Comparison of ENCODE assay signal across 9 cellular contexts in the genomic region with DNA sequence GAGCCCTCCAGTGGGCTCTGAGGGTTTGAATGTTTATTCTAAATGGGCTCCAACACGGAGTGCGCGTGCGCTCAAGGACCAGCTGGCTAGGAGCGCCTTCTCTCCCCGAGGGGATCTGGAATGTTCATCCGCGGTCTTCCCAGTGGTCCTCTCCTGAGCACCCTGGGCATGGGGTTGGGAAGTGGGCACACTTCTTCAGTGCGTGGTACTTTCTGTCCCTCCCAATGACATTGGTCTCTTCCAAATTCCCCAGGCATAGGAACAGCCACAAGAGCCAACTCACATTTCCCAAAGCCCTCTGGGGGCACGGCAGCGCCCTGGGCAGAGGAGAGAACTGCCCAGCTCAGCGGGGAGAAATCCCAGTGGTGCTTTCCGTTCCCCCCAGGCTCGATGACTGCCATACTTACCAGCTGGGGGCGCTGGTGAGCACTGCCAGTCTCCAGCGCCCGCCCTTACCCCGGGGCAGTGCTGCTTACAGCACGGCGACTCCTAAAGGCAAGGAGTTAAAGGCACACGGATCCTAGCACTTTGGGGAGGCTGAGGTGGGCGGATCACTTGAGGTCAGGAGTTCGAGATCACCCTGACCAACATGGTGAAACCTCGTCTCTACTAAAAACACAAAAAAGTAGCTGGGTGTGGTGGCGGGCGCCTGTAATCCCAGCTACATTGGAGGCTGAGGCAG. TPM values are rescaled to one million over a fixed set of nuclear protein-coding genes. Genes with fewer than 3 reads are reported as not detected.
DNase-seq lines count a peak whose midpoint lies in the region; ATAC-seq and TF ChIP-seq lines count a peak whose summit lies in the region.
"Had no signal": no experiment of that assay in that cellular context is flagged by ENCODE, and none has a peak within 500 bp of the region (broad histone marks: within the 10 kb centered on the region; RNA-seq: fewer than 3 reads in every experiment).

No MANE protein-coding gene starts in this region.

- peak overlapping the region; percentile 23 to 37 (median 34) for H3K4me3 ChIP-seq in esophagus muscularis mucosa
- H3K4me3 ChIP-seq in muscle layer of colon (ENCODE audit: low read depth in 1 of 2, low read length in 2 of 2) = peak overlapping the region; percentile 42 to 59

- peaks cover 0 to 73% (median 0%) of the 10 kb centered on the region in 4 donors for H3K27me3 ChIP-seq in esophagus muscularis mucosa
- no peaks in the 10 kb centered on the region for H3K27me3 ChIP-seq in muscle layer of colon (ENCODE audit: control insufficient read depth in 1 of 2, insufficient read depth in 2 of 2, low read length in 2 of 2)

- 32% methylated on average over 8 of the region's 26 CpGs for WGBS in esophagus muscularis mucosa

- TF ChIP-seq POLR2A in esophagus muscularis mucosa (IDR thresholded peaks at IDR 0.05; ENCODE audit: low read depth) = no peak

- H3K36me3 ChIP-seq in esophagus muscularis mucosa (no peaks in the 10 kb centered on the region), muscle layer of colon (ENCODE audit: insufficient read depth, low read length) (no peaks in the 10 kb centered on the region)

- peak in 2 of 3 experiments; percentile 38 to 52 for TF ChIP-seq CTCF in esophagus muscularis mucosa (IDR thresholded peaks at IDR 0.05)

- ATAC-seq in HG03565 (IDR thresholded peaks at IDR 0.05; ENCODE audit: unreplicated experiment) = no peak

- no peak overlapping the region for H3K9ac ChIP-seq in muscle layer of colon (ENCODE audit: low read length)

- TF ChIP-seq EP300 in esophagus muscularis mucosa (IDR thresholded peaks at IDR 0.05) = no peak

- H3K9me3 ChIP-seq in esophagus muscularis mucosa (no peaks in the 10 kb centered on the region), muscle layer of colon (ENCODE audit: low read length) (no peaks in the 10 kb centered on the region)

- intact Hi-C loops in esophagus muscularis mucosa (cut with DNase I) = no loop called here

- H3K27ac ChIP-seq in esophagus muscularis mucosa (replicated peaks in 1 of 4) (peak overlapping the region; percentile 21 to 68 (median 47)), muscle layer of colon (ENCODE audit: low read depth, low read length) (no peak overlapping the region)

- peak; percentile 64 for DNase-seq in ELR (ENCODE audit: low read depth)
- DNase-seq in NCI-H460 (ENCODE audit: extremely low read depth, low read depth) = peak; percentile 61
- peak; percentile 65 for DNase-seq in activated T-cell treated with anti-CD3 and anti-CD28 coated beads for 1 hour (ENCODE audit: low read depth)
- DNase-seq in esophagus muscularis mucosa (ENCODE audit: extremely low spot score) = no peak
- DNase-seq in stimulated activated CD8-positive, alpha-beta memory T cell treated with anti-CD3 and anti-CD28 coated beads, Interleukin-7, amount 100 ng/mL, for 24 hours (ENCODE audit: low read depth) = peak; percentile 52
- DNase-seq in NCI-H128 (lab: John Stamatoyannopoulos, UW; ENCODE audit: unreplicated experiment) = no peak

- H3K4me1 ChIP-seq in esophagus muscularis mucosa (peaks cover 19 to 26% (median 21%) of the 10 kb centered on the region in 4 donors), muscle layer of colon (ENCODE audit: insufficient read depth, low read length) (peaks cover 11% of the 10 kb centered on the region)

RNA-seq across cellular contexts. Expression of gene OBP2B, which starts 29.9 kb away (rescaled TPM):
- total RNA-seq in NCI-H460 (2014; rRNA removed; shearing (Covaris generic)) = not detected in 2 replicates
- not detected in 2 replicates for polyA plus RNA-seq in NCI-H460 (2014; cell fraction: nucleus; rRNA removed)
- total RNA-seq in esophagus muscularis mucosa = not detected
- polyA plus RNA-seq: adipose tissue had no signal

RNA-seq across cellular contexts. Expression of gene ABO, which starts 36.0 kb away (rescaled TPM):
- total RNA-seq in NCI-H460 (2014; rRNA removed; shearing (Covaris generic)) = not detected in 2 replicates
- polyA plus RNA-seq in NCI-H460 (2014; cell fraction: nucleus; rRNA removed) = not detected in 2 replicates
- total RNA-seq in esophagus muscularis mucosa = 1 to 10 TPM in 2 of 4 donors, under 1 TPM in 2; 0.33 to 3.8 (median 1.2) TPM

Comparison
In these comparisons a context has a peak if more than half of its experiments do, and no peak if none do; other contexts are left out.
1. DNase-seq: peak in ELR (single experiment), NCI-H460 (single experiment), activated T-cell treated with anti-CD3 and anti-CD28 coated beads for 1 hour (single experiment) and stimulated activated CD8-positive, alpha-beta memory T cell treated with anti-CD3 and anti-CD28 coated beads, Interleukin-7, amount 100 ng/mL, for 24 hours (single experiment); none in esophagus muscularis mucosa (single experiment) and NCI-H128 (single experiment).